In the genomic region with DNA sequence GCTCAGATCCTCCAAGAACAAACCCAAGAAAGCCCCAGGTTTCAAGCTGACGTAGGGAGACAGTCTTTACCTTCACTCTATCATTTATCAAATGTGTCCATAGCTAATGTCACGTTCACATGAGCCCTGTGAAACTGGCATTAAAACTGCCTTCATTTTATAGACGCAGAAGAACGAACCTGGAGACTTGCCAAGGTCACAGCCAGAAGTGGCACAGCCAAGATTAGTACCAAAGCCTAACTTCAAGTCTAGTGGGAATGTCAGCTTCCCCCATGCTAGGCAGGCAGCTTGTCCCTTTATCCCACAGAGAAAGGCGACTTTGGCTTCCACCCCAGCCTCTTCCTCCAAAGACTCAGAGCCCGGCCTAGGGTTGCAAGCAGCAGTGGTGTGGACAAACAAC, we compare ENCODE assay signal across 22 cellular contexts.
"Had no signal": no experiment of that assay in that cellular context is flagged by ENCODE, and none has a peak within 500 bp of the region (broad histone marks: within the 10 kb centered on the region; RNA-seq: fewer than 3 reads in every experiment).

No MANE protein-coding gene starts in this region.

- DNase-seq: activated CD4-positive, alpha-beta memory T cell treated with anti-CD3 and anti-CD28 coated beads for 36 hours; activated CD4-positive, alpha-beta T cell treated with anti-CD3 and anti-CD28 coated beads, Interleukin-2, amount 10 ng/mL, durations not matched to agents 7 days and 5 days; activated CD4-positive, CD25-positive, alpha-beta regulatory T cell; activated CD8-positive, alpha-beta memory T cell treated with anti-CD3 and anti-CD28 coated beads for 24 hours; activated gamma-delta T cell; activated naive CD4-positive, alpha-beta T cell treated with anti-CD3 and anti-CD28 coated beads for 36 hours; activated T-cell treated with anti-CD3 and anti-CD28 coated beads, Interleukin-2, amount 50 U/mL, for 4 hours; cerebellar nuclear complex; MV-4-11; NCI-H1092 treated with DMSO at 0.1 percent for 48 hours; NCI-H1436 treated with DMSO at 0.1 percent for 48 hours; NCI-H187; NCI-H2081; NCI-H2171 treated with DMSO at 0.1 percent for 48 hours; NCI-H226; NCI-H510A treated with DMSO at 0.1 percent for 48 hours; NCI-H69; SIG-M5; T-helper 17 cell; T-helper 9 cell had no signal

- ATAC-seq: activated T-cell treated with anti-CD3 and anti-CD28 coated beads, Interleukin-2, amount 50 U/mL, for 4 hours; T-helper 17 cell had no signal

- FAIRE-seq: astrocyte, colon had no signal
